4 cellular contexts compared by ENCODE assay signal in the genomic region with DNA sequence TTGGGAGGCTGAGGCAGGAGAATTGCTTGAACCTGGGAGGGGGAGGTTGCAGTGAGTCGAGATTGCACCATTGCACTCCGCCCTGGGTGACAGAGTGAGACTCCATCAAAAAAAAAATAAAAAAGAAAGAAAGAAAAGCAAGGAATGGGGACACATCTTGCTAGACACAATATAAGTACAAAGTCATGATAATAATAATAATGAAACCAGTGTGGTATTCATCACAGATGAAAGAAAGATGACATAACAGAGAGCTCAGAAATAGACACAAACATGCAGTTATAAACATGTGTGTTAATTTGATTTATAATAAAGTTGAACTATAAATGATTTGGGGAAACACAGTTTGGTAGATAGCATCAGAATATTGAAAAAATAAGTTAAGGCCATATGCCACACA.
"Had no signal": no experiment of that assay in that cellular context is flagged by ENCODE, and none has a peak within 500 bp of the region (broad histone marks: within the 10 kb centered on the region; RNA-seq: fewer than 3 reads in every experiment).

No MANE protein-coding gene starts in this region.

- DNase-seq: H9, HCEC 1CT, IMR-90 had no signal

- H3K27ac Mint-ChIP-seq: GM23338, H9 had no signal

- H3K4me3 Mint-ChIP-seq: GM23338, H9 had no signal

- H3K9me3 Mint-ChIP-seq: GM23338, H9 had no signal
